Comparison of ENCODE assay signal across 15 cellular contexts in genomic region chr15:73367624-73368300, GRCh38. TPM values are rescaled to one million over a fixed set of nuclear protein-coding genes. Genes with fewer than 3 reads are reported as not detected.
DNase-seq lines count a peak whose midpoint lies in the region; ATAC-seq and TF ChIP-seq lines count a peak whose summit lies in the region.
"Had no signal": no experiment of that assay in that cellular context is flagged by ENCODE, and none has a peak within 500 bp of the region (broad histone marks: within the 10 kb centered on the region; RNA-seq: fewer than 3 reads in every experiment).

No MANE protein-coding gene starts in this region.

- H3K4me3 ChIP-seq in GM23338 (peak overlapping the region; percentile 76), skin epidermis (peak overlapping the region in 5 of 7 experiments; percentile 18 to 37 (median 24))

- H3K4me2 ChIP-seq in GM23338 = peak overlapping the region; percentile 90

- H3K4me1 Mint-ChIP-seq in GM23338 = peaks cover 68% of the 10 kb centered on the region
- no peaks in the 10 kb centered on the region for H3K4me1 Mint-ChIP-seq in activated naive CD8-positive, alpha-beta T cell treated with anti-CD3 and anti-CD28 coated beads, Interleukin-2, amount 50 U/mL, for 24 hours
- H3K4me1 Mint-ChIP-seq: natural killer cell had no signal

- no peaks in the 10 kb centered on the region for H3K36me3 Mint-ChIP-seq in GM23338 (ENCODE audit: low read depth)
- H3K36me3 Mint-ChIP-seq in activated naive CD8-positive, alpha-beta T cell treated with anti-CD3 and anti-CD28 coated beads, Interleukin-2, amount 50 U/mL, for 24 hours (ENCODE audit: low read depth) = no peaks in the 10 kb centered on the region
- H3K36me3 Mint-ChIP-seq: activated naive CD8-positive, alpha-beta T cell treated with anti-CD3 and anti-CD28 coated beads, Interleukin-2, amount 10 ng/mL, durations not matched to agents 7 days and 5 days; natural killer cell had no signal

- H3K79me2 ChIP-seq in GM23338 (replicated peaks; ENCODE audit: insufficient read depth) = peaks cover 23% of the 10 kb centered on the region

- H3K36me3 ChIP-seq in GM23338 (ENCODE audit: insufficient read depth) = peaks cover 3% of the 10 kb centered on the region; the same call in 1 of the 2 replicates
- H3K36me3 ChIP-seq: tibial nerve had no signal

- no peak overlapping the region for H3K27ac Mint-ChIP-seq in GM23338
- H3K27ac Mint-ChIP-seq in activated naive CD8-positive, alpha-beta T cell treated with anti-CD3 and anti-CD28 coated beads, Interleukin-2, amount 50 U/mL, for 24 hours = no peak overlapping the region
- H3K27ac Mint-ChIP-seq: activated naive CD8-positive, alpha-beta T cell treated with anti-CD3 and anti-CD28 coated beads, Interleukin-2, amount 10 ng/mL, durations not matched to agents 7 days and 5 days; effector memory CD8-positive, alpha-beta T cell; natural killer cell had no signal

- no peak for TF ChIP-seq CTCF in GM23338 (conservative IDR thresholded peaks at IDR 0.05; ENCODE audit: low read depth in 2 of 2)
- TF ChIP-seq CTCF in VCaP (conservative IDR thresholded peaks at IDR 0.05) = no peak

- no peaks in the 10 kb centered on the region for H3F3A ChIP-seq in GM23338 (replicated peaks; ENCODE audit: low read depth)

- ATAC-seq in GM23338 (peak; percentile 2), HG03442 (IDR thresholded peaks at IDR 0.05; ENCODE audit: unreplicated experiment) (no peak), HG03025 (IDR thresholded peaks at IDR 0.05; ENCODE audit: low FRiP score, unreplicated experiment) (no peak), HG03469 (IDR thresholded peaks at IDR 0.05; ENCODE audit: unreplicated experiment) (no peak)
- no peak for ATAC-seq in activated naive CD8-positive, alpha-beta T cell treated with anti-CD3 and anti-CD28 coated beads, Interleukin-2, amount 50 U/mL, for 24 hours
- ATAC-seq: effector memory CD8-positive, alpha-beta T cell; natural killer cell had no signal

- DNase-seq in GM23338 (ENCODE audit: low spot score) (peak; percentile 41), iPS-NIHi11 (ENCODE audit: low spot score) (peak; percentile 61)
- no peak for DNase-seq in activated naive CD8-positive, alpha-beta T cell treated with anti-CD3 and anti-CD28 coated beads, Interleukin-2, amount 50 U/mL, for 24 hours
- DNase-seq: activated CD8-positive, alpha-beta memory T cell treated with anti-CD3 and anti-CD28 coated beads for 24 hours; activated naive CD8-positive, alpha-beta T cell treated with anti-CD3 and anti-CD28 coated beads, Interleukin-2, amount 10 ng/mL, durations not matched to agents 7 days and 5 days; DND-41; effector memory CD8-positive, alpha-beta T cell; natural killer cell; stimulated activated CD4-positive, alpha-beta T cell treated with anti-CD3 and anti-CD28 coated beads, Interleukin-4, amount 100 ng/mL, for 4 hours had no signal

- H3K27me3 ChIP-seq in GM23338 (ENCODE audit: insufficient read depth) = peaks cover 46% of the 10 kb centered on the region

- no peaks in the 10 kb centered on the region for H3K9me3 Mint-ChIP-seq in GM23338
- H3K9me3 Mint-ChIP-seq in activated naive CD8-positive, alpha-beta T cell treated with anti-CD3 and anti-CD28 coated beads, Interleukin-2, amount 50 U/mL, for 24 hours = no peaks in the 10 kb centered on the region
- H3K9me3 Mint-ChIP-seq: activated naive CD8-positive, alpha-beta T cell treated with anti-CD3 and anti-CD28 coated beads, Interleukin-2, amount 10 ng/mL, durations not matched to agents 7 days and 5 days; effector memory CD8-positive, alpha-beta T cell; natural killer cell had no signal

- H3K27me3 Mint-ChIP-seq in GM23338 (ENCODE audit: insufficient read depth, low read depth, poor library complexity) = peaks cover 43% of the 10 kb centered on the region
- H3K27me3 Mint-ChIP-seq in activated naive CD8-positive, alpha-beta T cell treated with anti-CD3 and anti-CD28 coated beads, Interleukin-2, amount 50 U/mL, for 24 hours = peaks cover 52% of the 10 kb centered on the region

- no peak overlapping the region for H2AFZ ChIP-seq in GM23338

- H4K20me1 ChIP-seq in GM23338 (replicated peaks; ENCODE audit: insufficient read depth) = peaks cover 22% of the 10 kb centered on the region

- H3K27ac ChIP-seq in GM23338 (ENCODE audit: low read depth) = no peak overlapping the region
- H3K27ac ChIP-seq in VCaP = peak overlapping the region; percentile 29; the same call in 1 of the 2 replicates
- no peak overlapping the region for H3K27ac ChIP-seq in skin epidermis
- H3K27ac ChIP-seq: tibial nerve had no signal

- peaks cover 7% of the 10 kb centered on the region; the same call in 1 of the 2 replicates for H3K9me2 ChIP-seq in GM23338 (ENCODE audit: insufficient read depth)

- peaks cover 33% of the 10 kb centered on the region for H3K4me1 ChIP-seq in GM23338 (ENCODE audit: insufficient read depth)

- peak overlapping the region; percentile 88 for H3K4me3 Mint-ChIP-seq in GM23338
- no peak overlapping the region for H3K4me3 Mint-ChIP-seq in activated naive CD8-positive, alpha-beta T cell treated with anti-CD3 and anti-CD28 coated beads, Interleukin-2, amount 50 U/mL, for 24 hours
- H3K4me3 Mint-ChIP-seq: activated naive CD8-positive, alpha-beta T cell treated with anti-CD3 and anti-CD28 coated beads, Interleukin-2, amount 10 ng/mL, durations not matched to agents 7 days and 5 days; natural killer cell had no signal

TF ChIP-seq in GM23338, 12 proteins besides CTCF, POLR2A, EP300 and RAD21:
- TF ChIP-seq POLR2AphosphoS5 (IDR thresholded peaks at IDR 0.05; ENCODE audit: low read depth) (no peak), EZH2 (IDR thresholded peaks at IDR 0.05; ENCODE audit: low read depth, unreplicated experiment) (no peak), ZNF114 (CRISPR knock-in tag; IDR thresholded peaks at IDR 0.05) (no peak), REST (IDR thresholded peaks at IDR 0.05; ENCODE audit: unreplicated experiment) (no peak), STAT1 (IDR thresholded peaks at IDR 0.05; ENCODE audit: unreplicated experiment) (no peak), CREB1 (CRISPR knock-in tag; IDR thresholded peaks at IDR 0.05; ENCODE audit: low read depth) (no peak), ETS1 (IDR thresholded peaks at IDR 0.05) (no peak), JUNB (IDR thresholded peaks at IDR 0.05; ENCODE audit: unreplicated experiment) (no peak), NANOG (IDR thresholded peaks at IDR 0.05; ENCODE audit: borderline replicate concordance) (no peak), EZH2phosphoT487 (IDR thresholded peaks at IDR 0.05; ENCODE audit: unreplicated experiment) (no peak), ZNF331 (CRISPR knock-in tag; IDR thresholded peaks at IDR 0.05; ENCODE audit: low read depth) (no peak)

RNA-seq across cellular contexts. Expression of gene HCN4, which starts 1.0 kb away (rescaled TPM):
- 10.1 and 10.6 TPM in 2 replicates for total RNA-seq in GM23338 (2014; rRNA removed; shearing (Covaris generic))
- polyA plus RNA-seq in GM23338 (2016; fragmentation: Nextera tagmentation; extraction: Ambion mirVana) = 2.4 TPM in 2 replicates
- total RNA-seq: activated naive CD8-positive, alpha-beta T cell treated with anti-CD3 and anti-CD28 coated beads, Interleukin-2, amount 10 ng/mL, durations not matched to agents 7 days and 5 days; natural killer cell; tibial nerve had no signal
